In genomic region chr4:38255572-38255971, GRCh38 we compare ENCODE assay signal across 20 cellular contexts.
DNase-seq lines count a peak whose midpoint lies in the region; ATAC-seq, FAIRE-seq and TF ChIP-seq lines count a peak whose summit lies in the region.
"Had no signal": no experiment of that assay in that cellular context is flagged by ENCODE, and none has a peak within 500 bp of the region (broad histone marks: within the 10 kb centered on the region; RNA-seq: fewer than 3 reads in every experiment).

No MANE protein-coding gene starts in this region.

- WGBS in HepG2 (ENCODE audit: low lambda C conversion rate) = 23% methylated on average over 2 of the region's 2 CpGs
- 92% methylated on average over 2 of the region's 2 CpGs for WGBS in right lobe of liver (ENCODE audit: insufficient coverage, low coverage, low lambda C conversion rate, missing lambda C conversion rate)
- WGBS in GM12878 (ENCODE audit: insufficient coverage, insufficient replicate concordance, low lambda C conversion rate, missing lambda C conversion rate) = 76% methylated on average over 2 of the region's 2 CpGs
- 93% methylated on average over 2 of the region's 2 CpGs for WGBS in esophagus muscularis mucosa

- H3K4me3 ChIP-seq in HepG2 (replicated peaks in 1 of 3; ENCODE audit: insufficient read depth in 1 of 3, low read depth in 2 of 3, low read length in 3 of 3) (no peak overlapping the region), right lobe of liver (no peak overlapping the region), GM12878 (no peak overlapping the region), esophagus muscularis mucosa (no peak overlapping the region)
- H3K4me3 ChIP-seq: BLaER1, HAP-1 had no signal

- H3K27me3 ChIP-seq in HepG2 (ENCODE audit: control insufficient read depth in 1 of 2, insufficient read depth in 2 of 2, low read length in 2 of 2) = no peaks in the 10 kb centered on the region
- H3K27me3 ChIP-seq in right lobe of liver = no peaks in the 10 kb centered on the region
- H3K27me3 ChIP-seq in GM12878 (replicated peaks in 1 of 2; ENCODE audit: control insufficient read depth in 2 of 2, insufficient read depth in 2 of 2, low read length in 1 of 2) = no peaks in the 10 kb centered on the region
- no peaks in the 10 kb centered on the region for H3K27me3 ChIP-seq in esophagus muscularis mucosa
- H3K27me3 ChIP-seq: BLaER1 had no signal

- H3K36me3 ChIP-seq in HepG2 (replicated peaks in 1 of 2; ENCODE audit: control insufficient read depth in 1 of 2, insufficient read depth in 2 of 2, low read length in 2 of 2) (no peaks in the 10 kb centered on the region), right lobe of liver (no peaks in the 10 kb centered on the region), GM12878 (ENCODE audit: control insufficient read depth in 2 of 2, insufficient read depth in 2 of 2, low read length in 1 of 2) (no peaks in the 10 kb centered on the region), esophagus muscularis mucosa (no peaks in the 10 kb centered on the region)
- H3K36me3 ChIP-seq: BLaER1, HAP-1 had no signal

- SMC1A ChIA-PET in GM12878 (lab: Charles Lee; ENCODE audit: uncharacterized antibody, unreplicated experiment) = no interaction called here

- FAIRE-seq in HepG2 (lab: Jason Lieb, UNC) (no peak), GM12878 (lab: Jason Lieb, UNC) (no peak)
- FAIRE-seq: A204.1, G401.6, H54 had no signal

- H3K9me3 ChIP-seq in HepG2 (ENCODE audit: low read length) (peaks cover 25% of the 10 kb centered on the region), right lobe of liver (no peaks in the 10 kb centered on the region), GM12878 (replicated peaks; ENCODE audit: control insufficient read depth, insufficient read depth, low read length) (peaks cover 3% of the 10 kb centered on the region; the same call in 2 of the 3 replicates), esophagus muscularis mucosa (peaks cover 0 to 2% (median under 1%) of the 10 kb centered on the region in 4 donors)
- H3K9me3 ChIP-seq: HAP-1 had no signal

- no peak for TF ChIP-seq POLR2A in HepG2 (IDR thresholded peaks at IDR 0.05; ENCODE audit: insufficient read depth in 1 of 2, low read depth in 2 of 2, low read length in 2 of 2)
- no peak for TF ChIP-seq POLR2A in right lobe of liver (IDR thresholded peaks at IDR 0.05)
- no peak for TF ChIP-seq POLR2A in GM12878 (IDR thresholded peaks at IDR 0.05; ENCODE audit: low read depth, low read length)
- no peak for TF ChIP-seq POLR2A in esophagus muscularis mucosa (IDR thresholded peaks at IDR 0.05; ENCODE audit: low read depth)

- H3K9ac ChIP-seq in HepG2 (ENCODE audit: insufficient read depth, low read depth, low read length) = no peak overlapping the region
- H3K9ac ChIP-seq in GM12878 (ENCODE audit: control insufficient read depth, insufficient read depth, low read length) = no peak overlapping the region
- H3K9ac ChIP-seq: BLaER1 had no signal

- TF ChIP-seq CTCF in HepG2 (CRISPR knock-in tag; IDR thresholded peaks at IDR 0.05) = no peak
- TF ChIP-seq CTCF in right lobe of liver (IDR thresholded peaks at IDR 0.05) = no peak
- no peak for TF ChIP-seq CTCF in GM12878 (IDR thresholded peaks at IDR 0.05 in 2 of 3, conservative IDR thresholded peaks at IDR 0.05 in 1 of 3; ENCODE audit: control insufficient read depth in 2 of 3, extremely low read depth in 1 of 3, insufficient read depth in 1 of 3, low read depth in 3 of 3, low read length in 3 of 3)
- no peak for TF ChIP-seq CTCF in esophagus muscularis mucosa (IDR thresholded peaks at IDR 0.05)

- no peak for DNase-seq in HepG2 (ENCODE audit: low spot score)
- no peak for DNase-seq in right lobe of liver
- no peak for DNase-seq in GM12878 (ENCODE audit: low read depth, low spot score)
- peak; percentile 8 for DNase-seq in esophagus muscularis mucosa (ENCODE audit: extremely low spot score)
- no peak for DNase-seq in NK-92 treated with Interleukin-12 subunit alpha and Interleukin-12 subunit beta, amount 100 ng/mL, for 24 hours (lab: John Stamatoyannopoulos, UW)
- DNase-seq in NCI-H748 (lab: John Stamatoyannopoulos, UW; ENCODE audit: unreplicated experiment) = no peak
- no peak for DNase-seq in NCI-H1436 (lab: John Stamatoyannopoulos, UW)
- DNase-seq: Caco-2; CD4-positive, CD25-positive, alpha-beta regulatory T cell; CD8-positive, alpha-beta T cell; DMS153; DND-41; GOT3 had no signal

- no peak for TF ChIP-seq EP300 in HepG2 (IDR thresholded peaks at IDR 0.05; ENCODE audit: low read depth in 2 of 2, low read length in 2 of 2)
- no peak for TF ChIP-seq EP300 in HepG2 (CRISPR knock-in tag; IDR thresholded peaks at IDR 0.05; ENCODE audit: borderline replicate concordance)
- TF ChIP-seq EP300 in GM12878 (IDR thresholded peaks at IDR 0.05; ENCODE audit: borderline replicate concordance in 1 of 2, control insufficient read depth in 1 of 2, low read depth in 2 of 2, low read length in 2 of 2) = no peak
- no peak for TF ChIP-seq EP300 in esophagus muscularis mucosa (IDR thresholded peaks at IDR 0.05)

- no peak overlapping the region for H3K4me2 ChIP-seq in HepG2 (ENCODE audit: low read depth, low read length)
- no peak overlapping the region for H3K4me2 ChIP-seq in GM12878 (ENCODE audit: control insufficient read depth, insufficient read depth)
- H3K4me2 ChIP-seq: BLaER1 had no signal

- TF ChIP-seq RAD21 in HepG2 (CRISPR knock-in tag; IDR thresholded peaks at IDR 0.05) (no peak), GM12878 (IDR thresholded peaks at IDR 0.05; ENCODE audit: insufficient read depth, low read depth, low read length) (no peak)

- H3K27ac ChIP-seq in HepG2 (ENCODE audit: extremely low read length, insufficient read depth, low read length) (no peak overlapping the region), right lobe of liver (no peak overlapping the region), GM12878 (ENCODE audit: control insufficient read depth, insufficient read depth) (no peak overlapping the region), esophagus muscularis mucosa (replicated peaks in 1 of 4) (no peak overlapping the region)
- H3K27ac ChIP-seq: 22Rv1, BLaER1, C4-2B had no signal

- CTCF ChIA-PET in HepG2 (lab: Yijun Ruan, JAX; ENCODE audit: low intra/inter-chr PET ratio, low total read pairs) = no interaction called here
- CTCF ChIA-PET in GM12878 (lab: Yijun Ruan, JAX) = no interaction called here

- H3K4me1 ChIP-seq in HepG2 (ENCODE audit: insufficient read depth, low read length) = no peaks in the 10 kb centered on the region
- H3K4me1 ChIP-seq in right lobe of liver = no peaks in the 10 kb centered on the region
- H3K4me1 ChIP-seq in GM12878 (ENCODE audit: control insufficient read depth, insufficient read depth, low read length) = no peaks in the 10 kb centered on the region
- H3K4me1 ChIP-seq in esophagus muscularis mucosa = no peaks in the 10 kb centered on the region
- H3K4me1 ChIP-seq: BLaER1, Caco-2, HAP-1 had no signal

- BruUV-seq in HepG2 (replicated peaks; lab: Mats Ljungman, UMichigan) = no TSS peak
- no TSS peak for BruUV-seq in GM12878 (replicated peaks; lab: Mats Ljungman, UMichigan)

- intact Hi-C loops in HepG2 (cut with micrococcal nuclease; ENCODE audit: unreplicated experiment) = no loop called here
- intact Hi-C loops in right lobe of liver (cut with DNase I) = no loop called here
- intact Hi-C loops in GM12878 (cut with micrococcal nuclease; ENCODE audit: unreplicated experiment) = no loop called here
- intact Hi-C loops in esophagus muscularis mucosa (cut with DNase I) = no loop called here

- H4K20me1 ChIP-seq in HepG2 (ENCODE audit: insufficient read depth, low read length) (no peaks in the 10 kb centered on the region), GM12878 (ENCODE audit: control insufficient read depth, insufficient read depth) (no peaks in the 10 kb centered on the region)
- H4K20me1 ChIP-seq: BLaER1 had no signal

- H3K79me2 ChIP-seq in HepG2 (ENCODE audit: insufficient read depth, low read length) (no peaks in the 10 kb centered on the region), GM12878 (ENCODE audit: control insufficient read depth, insufficient read depth, low read length) (no peaks in the 10 kb centered on the region)

- no peak overlapping the region for H2AFZ ChIP-seq in HepG2 (ENCODE audit: low read length)
- H2AFZ ChIP-seq in GM12878 (ENCODE audit: control insufficient read depth, low read depth, low read length) = no peak overlapping the region

- in situ Hi-C loops in HepG2 (cut with HindIII; ENCODE audit: extremely low pct_ligation_motif_present, low pct_unique_long_range_greater_than_20kb) (no loop called here), GM12878 (cut with MboI) (no loop called here)

- ATAC-seq in HepG2 (no peak), right lobe of liver (no peak), GM12878 (no peak)
- ATAC-seq: CD8-positive, alpha-beta T cell had no signal

- POLR2A ChIA-PET in HepG2 (lab: Yijun Ruan, JAX) = no interaction called here
- POLR2A ChIA-PET in GM12878 (lab: Charles Lee) = no interaction called here

- RAD21 ChIA-PET in GM12878 (lab: Charles Lee; ENCODE audit: unreplicated experiment) = no interaction called here

TF ChIP-seq in HepG2, 621 proteins besides CTCF, POLR2A, EP300 and RAD21 (continues in another document):
- TF ChIP-seq ZNF124 (CRISPR knock-in tag; IDR thresholded peaks at IDR 0.05) (peak; percentile 100), ZNF335 (CRISPR knock-in tag; IDR thresholded peaks at IDR 0.05) (no peak), PHB2 (IDR thresholded peaks at IDR 0.05; ENCODE audit: partially characterized antibody) (no peak), SKI (IDR thresholded peaks at IDR 0.05; ENCODE audit: partially characterized antibody) (no peak), FIP1L1 (IDR thresholded peaks at IDR 0.05; ENCODE audit: borderline replicate concordance, insufficient read depth, low read depth, low read length) (no peak), ZNF441 (CRISPR knock-in tag; IDR thresholded peaks at IDR 0.05; ENCODE audit: borderline replicate concordance) (peak; percentile 97)

TF ChIP-seq in GM12878, 131 proteins besides CTCF, POLR2A, EP300 and RAD21:
- 0 out of 2 replicates have a peak, but pooled peaks have one; percentile 59 for TF ChIP-seq CBX5 (IDR thresholded peaks at IDR 0.05; ENCODE audit: low read depth)
- no peak for TF ChIP-seq ATF2 (IDR thresholded peaks at IDR 0.05; ENCODE audit: low read length)

Comparison
In these comparisons a context has a peak if more than half of its experiments do, and no peak if none do; other contexts are left out.
1. Of the 75 proteins assayed by ChIP-seq in both HepG2 and GM12878: peak only in HepG2: none; only in GM12878: CBX5; in both: none; in neither: 74.